ENCODE assay signal across 15 cellular contexts in the genomic region with DNA sequence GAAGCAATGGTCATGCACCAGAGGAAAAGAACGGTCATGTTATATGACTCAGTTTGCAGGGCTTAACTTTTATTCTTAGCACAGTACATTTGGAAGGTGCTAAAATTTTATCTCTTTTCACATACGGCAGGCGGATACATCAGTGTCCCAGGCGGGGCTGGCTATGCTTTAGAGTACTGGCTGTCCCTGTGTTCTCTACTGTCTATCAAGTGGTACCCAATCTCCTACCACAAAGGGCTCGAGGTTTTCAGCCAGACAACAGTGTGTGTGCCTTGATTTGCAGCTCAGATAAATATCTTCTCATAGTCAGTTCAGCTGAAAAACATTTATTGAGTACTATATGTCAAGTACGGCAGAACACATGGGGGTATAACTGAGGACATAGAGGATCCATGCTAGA.
A peak's percentile ranks its signal among the peaks of the same experiment; 100 is the strongest.
DNase-seq lines count a peak whose midpoint lies in the region; ATAC-seq and TF ChIP-seq lines count a peak whose summit lies in the region.
"Had no signal": no experiment of that assay in that cellular context is flagged by ENCODE, and none has a peak within 500 bp of the region (broad histone marks: within the 10 kb centered on the region; RNA-seq: fewer than 3 reads in every experiment).

No MANE protein-coding gene starts in this region.

- no peaks in the 10 kb centered on the region for H3K36me3 ChIP-seq in BLaER1
- no peaks in the 10 kb centered on the region for H3K36me3 ChIP-seq in DOHH2 (ENCODE audit: control insufficient read depth, low read length)
- no peaks in the 10 kb centered on the region for H3K36me3 ChIP-seq in mucosa of descending colon (ENCODE audit: low read depth)

- H3K36me3 Mint-ChIP-seq in T-helper 17 cell (ENCODE audit: low read depth) = no peaks in the 10 kb centered on the region
- H3K36me3 Mint-ChIP-seq: CD14-positive monocyte had no signal

- peak overlapping the region; percentile 97 for H3K4me2 ChIP-seq in BLaER1
- peak overlapping the region; percentile 49 for H3K4me2 ChIP-seq in DOHH2 (ENCODE audit: low read length)

- H3K4me3 Mint-ChIP-seq in T-helper 17 cell = no peak overlapping the region
- H3K4me3 Mint-ChIP-seq: CD14-positive monocyte had no signal

- H3K9ac ChIP-seq in BLaER1 = peak overlapping the region; percentile 87

- no peak for DNase-seq in T-helper 17 cell
- DNase-seq in mucosa of descending colon = no peak
- DNase-seq in DMS 273 treated with DMSO at 0.1 percent for 48 hours (lab: John Stamatoyannopoulos, UW) = no peak
- DNase-seq: DMS79, MM.1S, NCI-H187, NCI-H226, NCI-H524 treated with DMSO at 0.1 percent for 48 hours, SIG-M5 had no signal

- 0 out of 2 replicates have a peak, but pooled peaks cover 3% of the 10 kb centered on the region for H3F3A ChIP-seq in DOHH2 (ENCODE audit: control insufficient read depth, insufficient read depth)

- peak overlapping the region; percentile 27; the same call in 1 of the 2 replicates for H3K4me3 ChIP-seq in BLaER1
- H3K4me3 ChIP-seq in DOHH2 (ENCODE audit: low read length) = no peak overlapping the region
- no peak overlapping the region for H3K4me3 ChIP-seq in mucosa of descending colon

- H3K27me3 Mint-ChIP-seq in T-helper 17 cell = peaks cover 2% of the 10 kb centered on the region

- peak overlapping the region; percentile 99 for H3K27ac ChIP-seq in BLaER1
- no peak overlapping the region for H3K27ac ChIP-seq in DOHH2 (ENCODE audit: low read depth, low read length)

- H3K4me1 ChIP-seq in BLaER1 (peaks cover 96% of the 10 kb centered on the region), DOHH2 (ENCODE audit: control insufficient read depth, low read length) (peaks cover 57% of the 10 kb centered on the region), mucosa of descending colon (ENCODE audit: low read depth) (no peaks in the 10 kb centered on the region)

- H3K9me2 ChIP-seq in DOHH2 (replicated peaks; ENCODE audit: control insufficient read depth, low read length) = no peaks in the 10 kb centered on the region

- TF ChIP-seq CTCF in DOHH2 (IDR thresholded peaks at IDR 0.05; ENCODE audit: low read depth, low read length, poor library complexity, severe bottlenecking) = no peak
- no peak for TF ChIP-seq CTCF in mucosa of descending colon (IDR thresholded peaks at IDR 0.05)

- H3K27me3 ChIP-seq in BLaER1 = no peaks in the 10 kb centered on the region
- no peaks in the 10 kb centered on the region for H3K27me3 ChIP-seq in DOHH2 (ENCODE audit: control insufficient read depth, low read length)

- no peaks in the 10 kb centered on the region for H4K20me1 ChIP-seq in BLaER1
- H4K20me1 ChIP-seq in DOHH2 (ENCODE audit: control insufficient read depth, insufficient read depth, low read depth, low read length) = no peaks in the 10 kb centered on the region

- peak overlapping the region; percentile 83 for H3K27ac Mint-ChIP-seq in T-helper 17 cell
- H3K27ac Mint-ChIP-seq: CD14-positive monocyte had no signal

- peaks cover 5% of the 10 kb centered on the region for H3K9me3 ChIP-seq in BLaER1
- H3K9me3 ChIP-seq in DOHH2 (ENCODE audit: control insufficient read depth, insufficient read depth, low read length) = no peaks in the 10 kb centered on the region
- no peaks in the 10 kb centered on the region for H3K9me3 ChIP-seq in T-helper 17 cell (ENCODE audit: control insufficient read depth, low read length, poor library complexity, severe bottlenecking)
- H3K9me3 ChIP-seq in mucosa of descending colon = no peaks in the 10 kb centered on the region

- ATAC-seq in T-helper 17 cell (no peak), mucosa of descending colon (peak; percentile 35), GM18873 (IDR thresholded peaks at IDR 0.05; ENCODE audit: low FRiP score, unreplicated experiment) (no peak), GM18519 (IDR thresholded peaks at IDR 0.05; ENCODE audit: low FRiP score, unreplicated experiment) (no peak)
- ATAC-seq: GM12878 had no signal

- H3K4me1 Mint-ChIP-seq in T-helper 17 cell = peaks cover 14% of the 10 kb centered on the region
- H3K4me1 Mint-ChIP-seq: CD14-positive monocyte had no signal

- intact Hi-C loops in mucosa of descending colon (cut with DNase I, micrococcal nuclease) = no loop called here

- no peaks in the 10 kb centered on the region for H3K79me2 ChIP-seq in DOHH2 (ENCODE audit: control insufficient read depth, low read length)
